In the genomic region with DNA sequence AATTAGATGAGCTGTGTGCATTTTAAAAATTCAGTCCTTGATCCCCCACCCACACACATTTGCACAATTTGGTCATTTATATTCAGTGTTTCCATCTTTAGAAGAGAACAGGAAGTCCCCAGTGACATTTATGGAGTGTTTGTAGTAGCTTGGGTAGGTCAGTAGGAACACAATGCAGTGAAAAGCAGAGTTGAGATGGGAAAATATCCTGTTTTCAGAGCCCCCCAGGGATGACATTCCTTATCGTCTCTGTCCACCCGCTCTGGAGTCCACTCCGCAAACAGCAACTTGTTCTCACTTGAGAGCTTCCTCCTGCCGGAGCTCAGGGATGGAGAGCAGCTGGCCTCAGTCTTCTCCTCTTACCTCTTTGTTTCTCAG, we compare ENCODE assay signal across 1 cellular context.
TF ChIP-seq lines count a peak whose summit lies in the region.

No MANE protein-coding gene starts in this region.

TF ChIP-seq in HCT116, 20 proteins besides CTCF, POLR2A, EP300 and RAD21 (continued from another document):
- TF ChIP-seq, protein P1, sequence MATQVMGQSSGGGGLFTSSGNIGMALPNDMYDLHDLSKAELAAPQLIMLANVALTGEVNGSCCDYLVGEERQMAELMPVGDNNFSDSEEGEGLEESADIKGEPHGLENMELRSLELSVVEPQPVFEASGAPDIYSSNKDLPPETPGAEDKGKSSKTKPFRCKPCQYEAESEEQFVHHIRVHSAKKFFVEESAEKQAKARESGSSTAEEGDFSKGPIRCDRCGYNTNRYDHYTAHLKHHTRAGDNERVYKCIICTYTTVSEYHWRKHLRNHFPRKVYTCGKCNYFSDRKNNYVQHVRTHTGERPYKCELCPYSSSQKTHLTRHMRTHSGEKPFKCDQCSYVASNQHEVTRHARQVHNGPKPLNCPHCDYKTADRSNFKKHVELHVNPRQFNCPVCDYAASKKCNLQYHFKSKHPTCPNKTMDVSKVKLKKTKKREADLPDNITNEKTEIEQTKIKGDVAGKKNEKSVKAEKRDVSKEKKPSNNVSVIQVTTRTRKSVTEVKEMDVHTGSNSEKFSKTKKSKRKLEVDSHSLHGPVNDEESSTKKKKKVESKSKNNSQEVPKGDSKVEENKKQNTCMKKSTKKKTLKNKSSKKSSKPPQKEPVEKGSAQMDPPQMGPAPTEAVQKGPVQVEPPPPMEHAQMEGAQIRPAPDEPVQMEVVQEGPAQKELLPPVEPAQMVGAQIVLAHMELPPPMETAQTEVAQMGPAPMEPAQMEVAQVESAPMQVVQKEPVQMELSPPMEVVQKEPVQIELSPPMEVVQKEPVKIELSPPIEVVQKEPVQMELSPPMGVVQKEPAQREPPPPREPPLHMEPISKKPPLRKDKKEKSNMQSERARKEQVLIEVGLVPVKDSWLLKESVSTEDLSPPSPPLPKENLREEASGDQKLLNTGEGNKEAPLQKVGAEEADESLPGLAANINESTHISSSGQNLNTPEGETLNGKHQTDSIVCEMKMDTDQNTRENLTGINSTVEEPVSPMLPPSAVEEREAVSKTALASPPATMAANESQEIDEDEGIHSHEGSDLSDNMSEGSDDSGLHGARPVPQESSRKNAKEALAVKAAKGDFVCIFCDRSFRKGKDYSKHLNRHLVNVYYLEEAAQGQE (IDR thresholded peaks at IDR 0.05; ENCODE audit: low read depth), result no peak
- TF ChIP-seq SRF (IDR thresholded peaks at IDR 0.05; ENCODE audit: low read depth) (no peak), POLR2AphosphoS5 (IDR thresholded peaks at IDR 0.05; ENCODE audit: low read depth, low read length) (no peak), ELF1 (IDR thresholded peaks at IDR 0.05; ENCODE audit: borderline replicate concordance, low read depth) (no peak; the same call in 1 of the 2 replicates), YY1 (IDR thresholded peaks at IDR 0.05; ENCODE audit: extremely low read depth, insufficient replicate concordance, low read depth, low read length) (no peak), ZFX (IDR thresholded peaks at IDR 0.05) (no peak)
- TF ChIP-seq, protein P2, sequence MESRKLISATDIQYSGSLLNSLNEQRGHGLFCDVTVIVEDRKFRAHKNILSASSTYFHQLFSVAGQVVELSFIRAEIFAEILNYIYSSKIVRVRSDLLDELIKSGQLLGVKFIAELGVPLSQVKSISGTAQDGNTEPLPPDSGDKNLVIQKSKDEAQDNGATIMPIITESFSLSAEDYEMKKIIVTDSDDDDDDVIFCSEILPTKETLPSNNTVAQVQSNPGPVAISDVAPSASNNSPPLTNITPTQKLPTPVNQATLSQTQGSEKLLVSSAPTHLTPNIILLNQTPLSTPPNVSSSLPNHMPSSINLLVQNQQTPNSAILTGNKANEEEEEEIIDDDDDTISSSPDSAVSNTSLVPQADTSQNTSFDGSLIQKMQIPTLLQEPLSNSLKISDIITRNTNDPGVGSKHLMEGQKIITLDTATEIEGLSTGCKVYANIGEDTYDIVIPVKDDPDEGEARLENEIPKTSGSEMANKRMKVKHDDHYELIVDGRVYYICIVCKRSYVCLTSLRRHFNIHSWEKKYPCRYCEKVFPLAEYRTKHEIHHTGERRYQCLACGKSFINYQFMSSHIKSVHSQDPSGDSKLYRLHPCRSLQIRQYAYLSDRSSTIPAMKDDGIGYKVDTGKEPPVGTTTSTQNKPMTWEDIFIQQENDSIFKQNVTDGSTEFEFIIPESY (IDR thresholded peaks at IDR 0.05; ENCODE audit: extremely low read depth, insufficient replicate concordance, low read length), result no peak
TF ChIP-seq in HCT116: peak in this region for 0.
